ENCODE assay signal across 8 cellular contexts in genomic region chr5:134552721-134553120, GRCh38. TPM values are rescaled to one million over a fixed set of nuclear protein-coding genes. Genes with fewer than 3 reads are reported as not detected.
DNase-seq lines count a peak whose midpoint lies in the region; ATAC-seq, FAIRE-seq and TF ChIP-seq lines count a peak whose summit lies in the region.
"Not testable (repeated sequence)": the region's sequence is repeated elsewhere in the genome, so short reads cannot be mapped to it uniquely, and the experiment has no call there.

No MANE protein-coding gene starts in this region.

- H3K27me3 ChIP-seq in ACC112 (ENCODE audit: insufficient read depth, low read length); IMR-90 (ENCODE audit: control insufficient read depth, insufficient read depth, low read length); SK-N-SH (ENCODE audit: insufficient read depth); endothelial cell of umbilical vein (ENCODE audit: control insufficient read depth in 2 of 2, insufficient read depth in 2 of 2, low read length in 2 of 2); stomach: not testable (repeated sequence)

- H2AK5ac ChIP-seq in IMR-90 (ENCODE audit: low read depth, low read length), result peak overlapping the region; percentile 83

- peak overlapping the region; percentile 67 for H3K23ac ChIP-seq in IMR-90 (ENCODE audit: low read depth, low read length)

- POLR2A ChIA-PET in IMR-90 (lab: Charles Lee; ENCODE audit: unreplicated experiment); SK-N-SH (lab: Yijun Ruan, JAX); endothelial cell of umbilical vein (lab: Charles Lee): not testable (repeated sequence)
- POLR2A ChIA-PET in naive thymus-derived CD8-positive, alpha-beta T cell (lab: Charles Lee), result interaction anchor here (0.7 kb wide), 4 partner anchors 86 to 505 kb away, joined by 3 to 7 read pairs (median 4); partner anchors contain the start of gene C5orf24

- H3K56ac ChIP-seq in IMR-90 (ENCODE audit: extremely low read depth, insufficient read depth, low read length), result peak overlapping the region; percentile 35; the same call in 1 of the 2 replicates

- H2AFZ ChIP-seq in ACC112 (ENCODE audit: low read length, unreplicated experiment); IMR-90 (replicated peaks; ENCODE audit: low read length, poor library complexity); SK-N-SH (ENCODE audit: low read depth); endothelial cell of umbilical vein (ENCODE audit: low read depth, low read length): not testable (repeated sequence)

- H3K4me2 ChIP-seq in IMR-90 (ENCODE audit: low read depth, low read length), result not testable (repeated sequence)
- H3K4me2 ChIP-seq in SK-N-SH, result peak overlapping the region; percentile 62
- H3K4me2 ChIP-seq in endothelial cell of umbilical vein (ENCODE audit: insufficient read depth, low read length), result peak overlapping the region; percentile 7

- not testable (repeated sequence) for H3K27me3 Mint-ChIP-seq in activated naive CD8-positive, alpha-beta T cell treated with anti-CD3 and anti-CD28 coated beads, Interleukin-2, amount 50 U/mL, for 24 hours; naive thymus-derived CD8-positive, alpha-beta T cell

- H3K36me3 Mint-ChIP-seq in activated naive CD8-positive, alpha-beta T cell treated with anti-CD3 and anti-CD28 coated beads, Interleukin-2, amount 50 U/mL, for 24 hours (ENCODE audit: low read depth), result peaks cover 44% of the 10 kb centered on the region
- peaks cover 0 to 78% (median 4%) of the 10 kb centered on the region in 3 donors for H3K36me3 Mint-ChIP-seq in naive thymus-derived CD8-positive, alpha-beta T cell

- not testable (repeated sequence) for H3K36me3 ChIP-seq in ACC112 (ENCODE audit: insufficient read depth, low read length); SK-N-SH (replicated peaks in 1 of 2; ENCODE audit: control insufficient read depth in 1 of 2, insufficient read depth in 2 of 2, low read length in 1 of 2); endothelial cell of umbilical vein (ENCODE audit: control insufficient read depth in 2 of 2, extremely low read depth in 1 of 2, insufficient read depth in 2 of 2, low read length in 2 of 2)
- H3K36me3 ChIP-seq in IMR-90 (ENCODE audit: control insufficient read depth, insufficient read depth, low read length), result peaks cover 20% of the 10 kb centered on the region
- peaks cover 17 to 80% (median 73%) of the 10 kb centered on the region in 4 donors for H3K36me3 ChIP-seq in stomach

- H3K18ac ChIP-seq in IMR-90 (ENCODE audit: low read depth, low read length), result peak overlapping the region; percentile 86

- H3K4me3 ChIP-seq in ACC112 (ENCODE audit: low read depth, low read length); IMR-90 (ENCODE audit: insufficient read depth, low read depth, low read length); SK-N-SH (ENCODE audit: low read depth in 2 of 2, low read length in 1 of 2); endothelial cell of umbilical vein (replicated peaks in 1 of 3; ENCODE audit: insufficient read depth in 1 of 3, low read depth in 1 of 3, low read length in 3 of 3); stomach: not testable (repeated sequence)

- H2BK20ac ChIP-seq in IMR-90 (ENCODE audit: low read depth, low read length), result peak overlapping the region; percentile 88

- H3K4me1 ChIP-seq in ACC112 (ENCODE audit: control insufficient read depth, insufficient read depth, low read length, unreplicated experiment) (peaks cover 75% of the 10 kb centered on the region), IMR-90 (ENCODE audit: control insufficient read depth, insufficient read depth, low read length) (peaks cover 70% of the 10 kb centered on the region), SK-N-SH (ENCODE audit: control insufficient read depth in 1 of 2, insufficient read depth in 2 of 2, low read depth in 1 of 2, low read length in 1 of 2) (peaks cover 60 to 64% of the 10 kb centered on the region in 2 experiments), endothelial cell of umbilical vein (ENCODE audit: control insufficient read depth, extremely low read depth, insufficient read depth, low read length) (peaks cover 69% of the 10 kb centered on the region), stomach (peaks cover 63 to 85% (median 80%) of the 10 kb centered on the region in 4 donors)

- in situ Hi-C loops in IMR-90 (cut with MboI; ENCODE audit: low sequenced_read_pairs), result not testable (repeated sequence)

- H4K91ac ChIP-seq in IMR-90 (ENCODE audit: insufficient read depth, low read depth, low read length), result peak overlapping the region; percentile 80

- not testable (repeated sequence) for BruUV-seq in IMR-90 (replicated peaks; lab: Mats Ljungman, UMichigan)
- TSS peak; percentile 18 for BruUV-seq in endothelial cell of umbilical vein (replicated peaks; lab: Mats Ljungman, UMichigan)

- not testable (repeated sequence) for FAIRE-seq in endothelial cell of umbilical vein (lab: Jason Lieb, UNC)

- H3K79me2 ChIP-seq in ACC112 (ENCODE audit: control insufficient read depth, insufficient read depth, low read length, unreplicated experiment) (peaks cover 26% of the 10 kb centered on the region), SK-N-SH (ENCODE audit: insufficient read depth) (peaks cover 38% of the 10 kb centered on the region)
- not testable (repeated sequence) for H3K79me2 ChIP-seq in endothelial cell of umbilical vein (ENCODE audit: control insufficient read depth, insufficient read depth, low read length)

- not testable (repeated sequence) for H3K4me3 Mint-ChIP-seq in activated naive CD8-positive, alpha-beta T cell treated with anti-CD3 and anti-CD28 coated beads, Interleukin-2, amount 50 U/mL, for 24 hours; naive thymus-derived CD8-positive, alpha-beta T cell

- ATAC-seq in IMR-90 (ENCODE audit: low read depth) (peak; percentile 3), left ventricle myocardium superior (peak; percentile 3)
- ATAC-seq in activated naive CD8-positive, alpha-beta T cell treated with anti-CD3 and anti-CD28 coated beads, Interleukin-2, amount 50 U/mL, for 24 hours; naive thymus-derived CD8-positive, alpha-beta T cell: not testable (repeated sequence)

- H2AK9ac ChIP-seq in IMR-90 (replicated peaks; ENCODE audit: low read depth, low read length, poor library complexity), result peak overlapping the region; percentile 83

- H3K9me3 Mint-ChIP-seq in activated naive CD8-positive, alpha-beta T cell treated with anti-CD3 and anti-CD28 coated beads, Interleukin-2, amount 50 U/mL, for 24 hours; naive thymus-derived CD8-positive, alpha-beta T cell: not testable (repeated sequence)

- peaks cover 70% of the 10 kb centered on the region for H3K4me1 Mint-ChIP-seq in activated naive CD8-positive, alpha-beta T cell treated with anti-CD3 and anti-CD28 coated beads, Interleukin-2, amount 50 U/mL, for 24 hours
- H3K4me1 Mint-ChIP-seq in naive thymus-derived CD8-positive, alpha-beta T cell, result peaks cover 41 to 71% (median 69%) of the 10 kb centered on the region in 4 donors

- 88% methylated on average over 3 of the region's 7 CpGs; no CpG with 5 or more reads in 1 of the 2 experiments for WGBS in IMR-90 (ENCODE audit: extremely low coverage in 2 of 2, insufficient read length in 1 of 2), 2 experiments
- 65% methylated on average over 7 of the region's 7 CpGs for WGBS in SK-N-SH (ENCODE audit: low lambda C conversion rate)
- 30 to 67% (median 51%) methylated on average over 7 of the region's 7 CpGs for WGBS in stomach, 5 donors

- peak overlapping the region; percentile 89 for H3K14ac ChIP-seq in IMR-90 (replicated peaks; ENCODE audit: low read depth, low read length)

- CTCF ChIA-PET in IMR-90 (lab: Yijun Ruan, JAX), result not testable (repeated sequence)
- CTCF ChIA-PET in SK-N-SH (lab: Yijun Ruan, JAX), result interaction anchor here (3.7 kb wide), 1 partner anchor 26 kb away, joined by 28 read pairs; the partner anchor contains the start of gene JADE2
- CTCF ChIA-PET in endothelial cell of umbilical vein (lab: Charles Lee), result interaction anchor here (0.6 to 2.3 kb wide), 6 partner anchors 8 to 35 kb away, joined by 3 to 6 read pairs (median 4); no protein-coding TSS in a partner anchor

- peak overlapping the region; percentile 97 for H2BK120ac ChIP-seq in IMR-90 (ENCODE audit: low read depth, low read length)

- peak overlapping the region; percentile 71 for H3K27ac Mint-ChIP-seq in activated naive CD8-positive, alpha-beta T cell treated with anti-CD3 and anti-CD28 coated beads, Interleukin-2, amount 50 U/mL, for 24 hours
- H3K27ac Mint-ChIP-seq in naive thymus-derived CD8-positive, alpha-beta T cell, result peak overlapping the region in 6 of 10 donors; percentile 22 to 52 (median 38)

- peak overlapping the region; percentile 72; the same call in 1 of the 3 replicates for H2BK15ac ChIP-seq in IMR-90 (ENCODE audit: low read depth, low read length)

- H3K4ac ChIP-seq in IMR-90 (ENCODE audit: low read depth, low read length), result peak overlapping the region; percentile 96

- dilution Hi-C loops in IMR-90 (cut with HindIII; ENCODE audit: low sequenced_read_pairs, unreplicated experiment); endothelial cell of umbilical vein (cut with MboI; ENCODE audit: extremely low pct_ligation_motif_present, low sequenced_read_pairs): not testable (repeated sequence)

- TF ChIP-seq EP300 in SK-N-SH (IDR thresholded peaks at IDR 0.05; ENCODE audit: borderline replicate concordance in 1 of 2, low read depth in 1 of 2, low read length in 1 of 2); stomach (IDR thresholded peaks at IDR 0.05): not testable (repeated sequence)

- TF ChIP-seq CTCF in IMR-90 (conservative IDR thresholded peaks at IDR 0.05; ENCODE audit: low read depth, low read length); SK-N-SH (IDR thresholded peaks at IDR 0.05); endothelial cell of umbilical vein (IDR thresholded peaks at IDR 0.05; ENCODE audit: extremely low read depth in 1 of 2, insufficient read depth in 1 of 2, low read depth in 1 of 2, low read length in 2 of 2); stomach (IDR thresholded peaks at IDR 0.05): not testable (repeated sequence)

- peak overlapping the region; percentile 96 for H2BK5ac ChIP-seq in IMR-90 (ENCODE audit: low read depth, low read length, poor library complexity, severe bottlenecking)

- not testable (repeated sequence) for TF ChIP-seq POLR2A in IMR-90 (IDR thresholded peaks at IDR 0.05; ENCODE audit: low read depth, low read length); endothelial cell of umbilical vein (IDR thresholded peaks at IDR 0.05; ENCODE audit: low read depth, low read length); stomach (IDR thresholded peaks at IDR 0.05)

- H4K5ac ChIP-seq in IMR-90 (ENCODE audit: low read depth, low read length), result peak overlapping the region; percentile 90; the same call in 1 of the 2 replicates

- intact Hi-C loops in IMR-90 (cut with micrococcal nuclease) (loop anchor here (1.0 kb wide), 1 partner anchor 25 kb away; no protein-coding TSS in a partner anchor), endothelial cell of umbilical vein (cut with micrococcal nuclease) (loop anchor here (1.0 to 2.0 kb wide), 5 partner anchors 16 to 181 kb away; partner anchors contain the start of gene UBE2B)
- intact Hi-C loops in left ventricle myocardium superior (cut with micrococcal nuclease); stomach (cut with DNase I; ENCODE audit: low total_unique reads): not testable (repeated sequence)

- H4K20me1 ChIP-seq in IMR-90 (ENCODE audit: insufficient read depth, low read length); endothelial cell of umbilical vein (replicated peaks; ENCODE audit: control insufficient read depth, extremely low read depth, insufficient read depth, low read length): not testable (repeated sequence)
- peaks cover 12% of the 10 kb centered on the region for H4K20me1 ChIP-seq in SK-N-SH (ENCODE audit: insufficient read depth)

- peak overlapping the region; percentile 16 to 87 for H4K8ac ChIP-seq in IMR-90 (ENCODE audit: low read depth in 2 of 2, low read length in 2 of 2)

- H3K9ac ChIP-seq in IMR-90 (ENCODE audit: low read depth, low read length) (peak overlapping the region; percentile 27; the same call in 1 of the 2 replicates), SK-N-SH (peak overlapping the region; percentile 37; the same call in 1 of the 2 replicates), endothelial cell of umbilical vein (replicated peaks; ENCODE audit: extremely low read depth, insufficient read depth, low read length) (peak overlapping the region; percentile 36)

- H3K9me2 ChIP-seq in SK-N-SH, result not testable (repeated sequence)

- H3K9me1 ChIP-seq in IMR-90 (ENCODE audit: insufficient read depth, low read length), result peaks cover 72% of the 10 kb centered on the region
- H3K9me1 ChIP-seq in endothelial cell of umbilical vein (replicated peaks; ENCODE audit: control insufficient read depth, extremely low read depth, insufficient read depth, low read length), result not testable (repeated sequence)

- not testable (repeated sequence) for TF ChIP-seq RAD21 in IMR-90 (IDR thresholded peaks at IDR 0.05; ENCODE audit: low read length); SK-N-SH (IDR thresholded peaks at IDR 0.05; ENCODE audit: low read length)

- not testable (repeated sequence) for H3K9me3 ChIP-seq in IMR-90 (ENCODE audit: control insufficient read depth, insufficient read depth, low read length); SK-N-SH; endothelial cell of umbilical vein (replicated peaks; ENCODE audit: control insufficient read depth, insufficient read depth, low read length); stomach

- H3F3A ChIP-seq in SK-N-SH (replicated peaks; ENCODE audit: insufficient read depth), result peaks cover 41% of the 10 kb centered on the region

- H3K27ac ChIP-seq in ACC112 (ENCODE audit: low read depth, low read length) (peak overlapping the region; percentile 88), IMR-90 (ENCODE audit: insufficient read depth, low read length) (peak overlapping the region; percentile 85), SK-N-SH (ENCODE audit: low read depth in 2 of 2, low read length in 1 of 2) (peak overlapping the region; percentile 45 to 89; a peak in 3 of 4 replicates), endothelial cell of umbilical vein (ENCODE audit: insufficient read depth, low read depth, low read length) (peak overlapping the region; percentile 88), stomach (peak overlapping the region; percentile 63 to 87 (median 76))

- H3K79me1 ChIP-seq in IMR-90 (ENCODE audit: low read depth in 1 of 2, low read length in 2 of 2), result peaks cover 40 to 75% of the 10 kb centered on the region in 2 experiments

- not testable (repeated sequence) for DNase-seq in IMR-90; SK-N-SH; activated naive CD8-positive, alpha-beta T cell treated with anti-CD3 and anti-CD28 coated beads, Interleukin-2, amount 50 U/mL, for 24 hours; endothelial cell of umbilical vein (ENCODE audit: low read depth, low spot score); left ventricle myocardium superior; naive thymus-derived CD8-positive, alpha-beta T cell
- DNase-seq in stomach, result peak; percentile 50

RNA-seq across cellular contexts. Expression of gene JADE2, which starts 27.3 kb away (rescaled TPM):
- total RNA-seq in IMR-90 (2012; rRNA removed), result 13.9 and 14.9 TPM in 2 replicates
- polyA plus RNA-seq in IMR-90 (2012; rRNA removed), result 13.3 and 16.7 TPM in 2 replicates
- polyA plus RNA-seq in IMR-90 (2012; cell fraction: cytosol; rRNA removed), result 10.0 and 16.8 TPM in 2 replicates
- polyA plus RNA-seq in IMR-90 (2012; cell fraction: nucleus; rRNA removed; ENCODE audit: low replicate concordance), result 19.0 and 26.8 TPM in 2 replicates
- polyA plus RNA-seq in SK-N-SH (2012; rRNA removed), result 25.7 and 26.5 TPM in 2 replicates
- polyA plus RNA-seq in SK-N-SH (2012; cell fraction: cytosol; rRNA removed), result 10.2 and 17.2 TPM in 2 replicates
- 27.7 and 28.0 TPM in 2 replicates for polyA plus RNA-seq in SK-N-SH (2012; cell fraction: nucleus; rRNA removed)
- 19.2 and 31.1 TPM in 2 replicates for total RNA-seq in endothelial cell of umbilical vein
- polyA plus RNA-seq in endothelial cell of umbilical vein, result 11.6 and 12.0 TPM in 2 replicates
- 8.5 and 10.9 TPM in 2 replicates for polyA plus RNA-seq in endothelial cell of umbilical vein (2011; cell fraction: cytosol; rRNA removed)
- polyA plus RNA-seq in endothelial cell of umbilical vein (2011; cell fraction: nucleus; rRNA removed), result 14.2 and 14.8 TPM in 2 replicates
- 10.5 and 12.9 TPM in 2 replicates for polyA plus RNA-seq in endothelial cell of umbilical vein (2012)
- polyA minus RNA-seq in endothelial cell of umbilical vein, result 20.0 and 23.9 TPM in 2 replicates
- polyA minus RNA-seq in endothelial cell of umbilical vein (2011; cell fraction: cytosol; rRNA and poly(A)+ RNA removed), result 43.5 TPM
- 8.1 and 14.9 TPM in 2 replicates for polyA minus RNA-seq in endothelial cell of umbilical vein (2011; cell fraction: nucleus; rRNA and poly(A)+ RNA removed)
- total RNA-seq in left ventricle myocardium superior, result 28.7 TPM
- total RNA-seq in naive thymus-derived CD8-positive, alpha-beta T cell, result 100 to 1,000 TPM; 262 TPM
- polyA plus RNA-seq in naive thymus-derived CD8-positive, alpha-beta T cell, result 10 to 100 TPM; 24.3 to 38.9 (median 24.9) TPM
- total RNA-seq in stomach, result 100 to 1,000 TPM in 1 of 5 donors, 10 to 100 TPM in 4; 16.7 to 109 (median 47.3) TPM
- polyA plus RNA-seq in stomach, result 10 to 100 TPM in 1 of 3 donors, 1 to 10 TPM in 2; 6.2 to 13.0 (median 6.6) TPM
